In the genomic region with DNA sequence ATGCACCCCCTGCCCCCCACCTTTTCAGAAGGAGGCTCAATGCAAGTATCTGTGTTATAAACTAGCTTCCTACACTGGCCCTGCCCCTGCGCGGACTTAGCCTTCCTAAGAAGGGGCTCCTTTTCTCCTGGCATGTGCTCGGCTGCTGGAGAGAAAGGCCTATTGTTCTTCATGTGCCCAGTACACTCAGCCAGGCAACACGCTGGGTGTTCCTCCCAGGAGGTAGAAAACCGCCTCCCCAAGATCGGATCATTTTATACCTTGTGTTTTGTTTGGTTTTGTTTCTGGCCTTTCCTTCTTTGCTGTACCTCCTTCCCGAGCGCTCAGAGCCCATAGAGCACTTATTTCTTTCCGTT, we compare ENCODE assay signal across 8 cellular contexts. TPM values are rescaled to one million over a fixed set of nuclear protein-coding genes. Genes with fewer than 3 reads are reported as not detected.
DNase-seq lines count a peak whose midpoint lies in the region; ATAC-seq, FAIRE-seq and TF ChIP-seq lines count a peak whose summit lies in the region.

No MANE protein-coding gene starts in this region.

- H3K36me3 Mint-ChIP-seq in T-helper 2 cell treated with Interferon-gamma antibody and Interleukin-4, amounts not matched to agents 5 μg/mL and 100 μg/mL, for 36 hours (ENCODE audit: low read depth) = peaks cover 6% of the 10 kb centered on the region
- no peaks in the 10 kb centered on the region for H3K36me3 Mint-ChIP-seq in progenitor cell of endocrine pancreas (ENCODE audit: insufficient read depth)

- no peaks in the 10 kb centered on the region for H3K36me3 ChIP-seq in HUES48 (ENCODE audit: control insufficient read depth, insufficient read depth, low read length)

- peaks cover 24% of the 10 kb centered on the region for H3K4me1 ChIP-seq in HUES48 (ENCODE audit: control insufficient read depth, insufficient read depth, low read length)

- peak overlapping the region; percentile 92 for H3K27ac ChIP-seq in HUES48 (ENCODE audit: low read depth, low read length)

- DNase-seq in T-helper 2 cell treated with Interferon-gamma antibody and Interleukin-4, amounts not matched to agents 5 μg/mL and 100 μg/mL, for 36 hours (ENCODE audit: low spot score) = no peak
- peak; percentile 69 for DNase-seq in foreskin melanocyte
- no peak for DNase-seq in progenitor cell of endocrine pancreas (ENCODE audit: low spot score, unreplicated experiment)
- no peak for DNase-seq in cortex of kidney (lab: John Stamatoyannopoulos, UW)
- DNase-seq in GM19239 (ENCODE audit: insufficient read length, low spot score) = no peak
- DNase-seq in NCI-H2081 treated with DMSO at 0.1 percent for 48 hours (lab: John Stamatoyannopoulos, UW) = no peak

- H3K9me3 Mint-ChIP-seq in T-helper 2 cell treated with Interferon-gamma antibody and Interleukin-4, amounts not matched to agents 5 μg/mL and 100 μg/mL, for 36 hours = no peaks in the 10 kb centered on the region
- H3K9me3 Mint-ChIP-seq in progenitor cell of endocrine pancreas (ENCODE audit: low read depth) = no peaks in the 10 kb centered on the region

- no peak for TF ChIP-seq CTCF in progenitor cell of endocrine pancreas (IDR thresholded peaks at IDR 0.05; ENCODE audit: unreplicated experiment)

- H3K9ac ChIP-seq in HUES48 (ENCODE audit: low read depth, low read length) = peak overlapping the region; percentile 63

- FAIRE-seq in GM19239 (lab: Jason Lieb, UNC) = no peak

- peak overlapping the region; percentile 70 for H3K4me3 Mint-ChIP-seq in T-helper 2 cell treated with Interferon-gamma antibody and Interleukin-4, amounts not matched to agents 5 μg/mL and 100 μg/mL, for 36 hours
- H3K4me3 Mint-ChIP-seq in progenitor cell of endocrine pancreas (ENCODE audit: low read depth) = no peak overlapping the region

- ATAC-seq in HG02642 (IDR thresholded peaks at IDR 0.05; ENCODE audit: poor library complexity, unreplicated experiment) = no peak

- peak overlapping the region; percentile 51 for H3K4me3 ChIP-seq in HUES48 (ENCODE audit: low read depth, low read length)

- H3K27ac Mint-ChIP-seq in T-helper 2 cell treated with Interferon-gamma antibody and Interleukin-4, amounts not matched to agents 5 μg/mL and 100 μg/mL, for 36 hours = peak overlapping the region; percentile 97
- H3K27ac Mint-ChIP-seq in progenitor cell of endocrine pancreas = peak overlapping the region; percentile 95

- H3K9me3 ChIP-seq in HUES48 (ENCODE audit: control insufficient read depth, insufficient read depth, low read length) = no peaks in the 10 kb centered on the region

- peaks cover 76% of the 10 kb centered on the region for H3K4me1 Mint-ChIP-seq in T-helper 2 cell treated with Interferon-gamma antibody and Interleukin-4, amounts not matched to agents 5 μg/mL and 100 μg/mL, for 36 hours (ENCODE audit: low read depth)
- H3K4me1 Mint-ChIP-seq in progenitor cell of endocrine pancreas (ENCODE audit: low read depth) = peaks cover 54% of the 10 kb centered on the region

- peaks cover 4% of the 10 kb centered on the region for H3K27me3 ChIP-seq in HUES48 (ENCODE audit: control insufficient read depth, insufficient read depth, low read length)

- H3K27me3 Mint-ChIP-seq in T-helper 2 cell treated with Interferon-gamma antibody and Interleukin-4, amounts not matched to agents 5 μg/mL and 100 μg/mL, for 36 hours (ENCODE audit: low read depth) = no peaks in the 10 kb centered on the region
- no peaks in the 10 kb centered on the region for H3K27me3 Mint-ChIP-seq in progenitor cell of endocrine pancreas

RNA-seq across cellular contexts. Expression of a gene that starts 30.2 kb away (rescaled TPM):
- total RNA-seq in progenitor cell of endocrine pancreas = 155 and 157 TPM in 2 replicates
